Comparison of ENCODE assay signal across 10 cellular contexts in the genomic region with DNA sequence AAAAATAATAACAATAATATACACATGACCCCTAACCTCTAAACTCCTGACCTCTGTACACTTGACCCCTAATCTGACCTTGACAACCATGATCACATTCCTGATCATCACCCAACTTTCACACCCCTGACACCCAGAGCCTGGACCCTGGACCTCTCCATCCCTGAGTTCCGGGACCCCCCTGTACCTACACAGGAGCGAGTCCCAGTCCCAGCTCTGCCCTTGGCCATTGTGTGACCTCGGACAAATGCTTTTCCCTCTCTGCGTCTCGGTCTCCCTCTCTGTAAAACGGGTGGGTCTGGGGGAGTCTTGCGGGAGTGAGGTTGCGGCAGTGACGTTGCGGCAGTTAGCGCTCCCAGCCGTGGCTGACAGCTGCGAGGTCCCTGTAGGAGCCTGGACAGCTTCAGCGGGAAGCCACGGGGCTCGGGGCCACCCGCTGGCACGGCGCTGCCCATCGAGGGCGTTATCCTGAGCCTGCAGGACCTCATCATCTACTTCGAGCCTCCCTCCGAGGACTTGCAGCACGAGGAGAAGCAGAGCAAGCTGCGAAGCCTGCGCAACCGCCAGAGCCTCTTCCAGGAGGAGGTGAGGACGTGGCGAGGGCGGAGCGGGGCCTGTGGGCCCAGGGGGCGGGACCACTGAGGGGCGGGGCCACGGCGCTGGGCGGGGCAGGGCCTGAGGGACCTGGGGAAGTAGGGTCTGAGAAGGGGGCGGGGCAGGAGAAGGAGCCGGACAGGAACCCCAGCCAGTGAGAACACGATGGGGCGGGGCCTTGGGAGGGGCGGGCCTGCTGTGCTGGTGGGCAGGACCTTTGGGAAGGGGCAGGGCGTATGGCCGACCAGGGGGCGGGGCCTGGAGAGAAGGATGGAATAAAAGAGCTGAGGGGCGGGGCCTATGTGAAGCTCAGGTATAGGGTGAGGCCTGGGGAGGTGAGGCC. TPM values are rescaled to one million over a fixed set of nuclear protein-coding genes. Genes with fewer than 3 reads are reported as not detected.
DNase-seq lines count a peak whose midpoint lies in the region; ATAC-seq, FAIRE-seq and TF ChIP-seq lines count a peak whose summit lies in the region.
"Had no signal": no experiment of that assay in that cellular context is flagged by ENCODE, and none has a peak within 500 bp of the region (broad histone marks: within the 10 kb centered on the region; RNA-seq: fewer than 3 reads in every experiment).

No MANE protein-coding gene starts in this region.

- intact Hi-C loops in Calu3 (cut with micrococcal nuclease; ENCODE audit: unreplicated experiment), result no loop called here

- CTCF ChIA-PET in A549 (lab: Yijun Ruan, JAX) (interaction anchor here (0.5 to 3.0 kb wide), 6 partner anchors 12 to 621 kb away, joined by 3 to 13 read pairs (median 3); a partner anchor contains a TSS), Calu3 (lab: Charles Lee) (no interaction called here)

- POLR2A ChIA-PET in A549 (lab: Yijun Ruan, JAX), result interaction anchor here (0.6 kb wide), 1 partner anchor 569 kb away, joined by 4 read pairs; no protein-coding TSS in a partner anchor

- no peak for TF ChIP-seq RAD21 in A549 (conservative IDR thresholded peaks at IDR 0.05 in 1 of 2, IDR thresholded peaks at IDR 0.05 in 1 of 2)

- TF ChIP-seq CTCF in A549 (IDR thresholded peaks at IDR 0.05) (no peak), Calu3 (IDR thresholded peaks at IDR 0.05; ENCODE audit: unreplicated experiment) (no peak)

- WGBS in A549 (ENCODE audit: missing lambda C conversion rate), result 61% methylated on average over 40 of the region's 45 CpGs

- H3K27me3 Mint-ChIP-seq in Calu3 (ENCODE audit: unreplicated experiment), result peaks cover 72% of the 10 kb centered on the region

- no peak overlapping the region for H3K27ac Mint-ChIP-seq in Calu3 (ENCODE audit: unreplicated experiment)

- H3K36me3 Mint-ChIP-seq in Calu3 (ENCODE audit: insufficient read depth, unreplicated experiment), result no peaks in the 10 kb centered on the region

- no peak for FAIRE-seq in A549 (lab: Jason Lieb, UNC)

- H3K27ac ChIP-seq in A549, result no peak overlapping the region
- H3K27ac ChIP-seq: HL-60, lower lobe of right lung had no signal

- BruUV-seq in Calu3 (replicated peaks; lab: Mats Ljungman, UMichigan), result no TSS peak

- no peak overlapping the region for H3K4me2 ChIP-seq in A549

- ATAC-seq in A549 (peak; percentile 4 to 66; a peak in 3 of 6 replicates), HG03439 (IDR thresholded peaks at IDR 0.05; ENCODE audit: unreplicated experiment) (no peak), HG03354 (IDR thresholded peaks at IDR 0.05; ENCODE audit: poor library complexity, severe bottlenecking, unreplicated experiment) (no peak)

- H3K9me3 ChIP-seq in A549, result no peaks in the 10 kb centered on the region
- no peaks in the 10 kb centered on the region for H3K9me3 ChIP-seq in iPS-18c (ENCODE audit: control insufficient read depth, insufficient read depth, low read length)
- H3K9me3 ChIP-seq: lower lobe of right lung had no signal

- DNase-seq in A549 (ENCODE audit: low read depth in 1 of 2, low spot score in 1 of 2) (peak in 1 of 2 experiments; percentile 69), Calu3 (peak; percentile 6), RPMI8226 (peak; percentile 16), NCI-H748 (lab: John Stamatoyannopoulos, UW; ENCODE audit: unreplicated experiment) (no peak), SKM-1 (lab: John Stamatoyannopoulos, UW; ENCODE audit: unreplicated experiment) (no peak)
- DNase-seq: lower lobe of right lung had no signal

- H3K4me3 Mint-ChIP-seq in Calu3 (ENCODE audit: low read depth, unreplicated experiment), result no peak overlapping the region

- no peak overlapping the region for H3K4me3 ChIP-seq in A549
- 0 out of 2 replicates have a peak overlapping the region, but pooled peaks have one; percentile 20 for H3K4me3 ChIP-seq in iPS-18c (ENCODE audit: insufficient read depth, low read depth, low read length)
- H3K4me3 ChIP-seq: lower lobe of right lung had no signal

- no peaks in the 10 kb centered on the region for H3K4me1 ChIP-seq in A549
- H3K4me1 ChIP-seq: lower lobe of right lung had no signal

- H3K9me3 Mint-ChIP-seq in Calu3 (ENCODE audit: low read depth, unreplicated experiment), result no peaks in the 10 kb centered on the region

- TF ChIP-seq EP300 in A549 (IDR thresholded peaks at IDR 0.05), result no peak

- no peak for TF ChIP-seq POLR2A in A549 (IDR thresholded peaks at IDR 0.05; ENCODE audit: low read length)

- no peaks in the 10 kb centered on the region for H3K4me1 Mint-ChIP-seq in Calu3 (ENCODE audit: low read depth, unreplicated experiment)

TF ChIP-seq in A549, 52 proteins besides CTCF, POLR2A, EP300 and RAD21:
- no peak for TF ChIP-seq EHF (CRISPR knock-in tag; IDR thresholded peaks at IDR 0.05)
- TF ChIP-seq MAFK (IDR thresholded peaks at IDR 0.05; ENCODE audit: partially characterized antibody), result no peak
- TF ChIP-seq RARB (CRISPR knock-in tag; IDR thresholded peaks at IDR 0.05), result no peak
- no peak for TF ChIP-seq BHLHE40 (IDR thresholded peaks at IDR 0.05; ENCODE audit: low read depth, low read length)
- TF ChIP-seq TP53 (CRISPR knock-in tag; IDR thresholded peaks at IDR 0.05), result no peak
- TF ChIP-seq GATA3 (IDR thresholded peaks at IDR 0.05; ENCODE audit: borderline replicate concordance), result no peak
- no peak for TF ChIP-seq MYC (IDR thresholded peaks at IDR 0.05; ENCODE audit: borderline replicate concordance, low read length)
- TF ChIP-seq JUNB (IDR thresholded peaks at IDR 0.05), result no peak
- TF ChIP-seq, protein P1, sequence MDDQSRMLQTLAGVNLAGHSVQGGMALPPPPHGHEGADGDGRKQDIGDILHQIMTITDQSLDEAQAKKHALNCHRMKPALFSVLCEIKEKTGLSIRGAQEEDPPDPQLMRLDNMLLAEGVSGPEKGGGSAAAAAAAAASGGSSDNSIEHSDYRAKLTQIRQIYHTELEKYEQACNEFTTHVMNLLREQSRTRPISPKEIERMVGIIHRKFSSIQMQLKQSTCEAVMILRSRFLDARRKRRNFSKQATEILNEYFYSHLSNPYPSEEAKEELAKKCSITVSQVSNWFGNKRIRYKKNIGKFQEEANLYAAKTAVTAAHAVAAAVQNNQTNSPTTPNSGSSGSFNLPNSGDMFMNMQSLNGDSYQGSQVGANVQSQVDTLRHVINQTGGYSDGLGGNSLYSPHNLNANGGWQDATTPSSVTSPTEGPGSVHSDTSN (IDR thresholded peaks at IDR 0.05), result no peak
- TF ChIP-seq ZC3H11A (IDR thresholded peaks at IDR 0.05), result no peak

RNA-seq across cellular contexts. Expression of a gene that starts 19.2 kb away (rescaled TPM):
- polyA plus RNA-seq in A549 (2011; rRNA removed), result 0.87 and 1.4 TPM in 2 replicates
- 1.2 and 1.7 TPM in 2 replicates for polyA plus RNA-seq in A549 (2012; cell fraction: cytosol; rRNA removed)
- 0.38 and 1.1 TPM in 2 replicates for polyA plus RNA-seq in A549 (2012; cell fraction: nucleus; rRNA removed)
- 3.1 to 4.5 TPM (median 3.7 TPM) in 3 replicates for polyA plus RNA-seq in A549 (2017; fragmentation: RNase III; extraction: RNeasy Plus Mini Kit Qiagen cat#74134 plus additional on column Dnase treatment)
- 1.2 and 1.5 TPM in 2 replicates for polyA minus RNA-seq in A549 (2011; rRNA and poly(A)+ RNA removed)
- 1.4 and 1.5 TPM in 2 replicates for total RNA-seq in Calu3 (2022)

RNA-seq across cellular contexts. Expression of a gene that starts 26.7 kb away (rescaled TPM):
- polyA plus RNA-seq in A549 (2011; rRNA removed) (0.13 and 0.22 TPM in 2 replicates), A549 (2017; fragmentation: RNase III; extraction: RNeasy Plus Mini Kit Qiagen cat#74134 plus additional on column Dnase treatment) (0.09 to 0.30 TPM (median 0.18 TPM) in 3 replicates)
- polyA plus RNA-seq in A549 (2012; cell fraction: cytosol; rRNA removed), result 0.13 and 0.18 TPM in 2 replicates
- polyA plus RNA-seq in A549 (2012; cell fraction: nucleus; rRNA removed), result 0.04 and 0.10 TPM in 2 replicates
- polyA minus RNA-seq in A549 (2011; rRNA and poly(A)+ RNA removed), result 0.12 TPM in 1 of 2 replicates, not detected in the other
- total RNA-seq in Calu3 (2022), result not detected in 2 replicates

RNA-seq across cellular contexts. Expression of a gene that starts 49.8 kb away (rescaled TPM):
- 12.8 and 13.8 TPM in 2 replicates for polyA plus RNA-seq in A549 (2011; rRNA removed)
- polyA plus RNA-seq in A549 (2012; cell fraction: cytosol; rRNA removed), result 36.5 and 42.2 TPM in 2 replicates
- 70.9 and 89.2 TPM in 2 replicates for polyA plus RNA-seq in A549 (2012; cell fraction: nucleus; rRNA removed)
- 19.5 to 20.4 TPM (median 20.1 TPM) in 3 replicates for polyA plus RNA-seq in A549 (2017; fragmentation: RNase III; extraction: RNeasy Plus Mini Kit Qiagen cat#74134 plus additional on column Dnase treatment)
- 7.9 and 13.8 TPM in 2 replicates for polyA minus RNA-seq in A549 (2011; rRNA and poly(A)+ RNA removed)
- total RNA-seq in Calu3 (2022), result 31.4 and 32.8 TPM in 2 replicates

Comparison
In these comparisons a context has a peak if more than half of its experiments do, and no peak if none do; other contexts are left out.
1. ATAC-seq: peak in A549 (2 of 2); none in HG03439 (single experiment) and HG03354 (single experiment).
2. DNase-seq: peak in Calu3 (single experiment) and RPMI8226 (single experiment); none in NCI-H748 (single experiment) and SKM-1 (single experiment).